In genomic region chr12:57088442-57089258, GRCh38 we compare ENCODE assay signal across 1 cellular context.
TF ChIP-seq lines count a peak whose summit lies in the region.

NAB2 (plus strand) TSS chr12:57089114; CDS start chr12:57089272, 158 bp downstream.

TF ChIP-seq in HepG2, 621 proteins besides CTCF, POLR2A, EP300 and RAD21 (continued from another document and continues in another):
- peak; percentile 98 for TF ChIP-seq ZXDC (CRISPR knock-in tag; IDR thresholded peaks at IDR 0.05)
- no peak for TF ChIP-seq HDAC6 (IDR thresholded peaks at IDR 0.05; ENCODE audit: low read depth, low read length)
- peak; percentile 46; the same call in 1 of the 2 replicates for TF ChIP-seq NCOR1 (IDR thresholded peaks at IDR 0.05; ENCODE audit: borderline replicate concordance, low read length)
- peak; percentile 79 for TF ChIP-seq ZBTB7B (CRISPR knock-in tag; IDR thresholded peaks at IDR 0.05)
- TF ChIP-seq ZNF256 (CRISPR knock-in tag; conservative IDR thresholded peaks at IDR 0.05), result 0 out of 2 replicates have a peak, but pooled peaks have one; percentile 56
- no peak for TF ChIP-seq ZNF10 (CRISPR knock-in tag; IDR thresholded peaks at IDR 0.05; ENCODE audit: borderline replicate concordance, low read depth)
- TF ChIP-seq CEBPG (CRISPR knock-in tag; IDR thresholded peaks at IDR 0.05), result peak; percentile 91
- peak; percentile 90 for TF ChIP-seq FOXA3 (CRISPR knock-in tag; IDR thresholded peaks at IDR 0.05)
- no peak for TF ChIP-seq GTF2F1 (IDR thresholded peaks at IDR 0.05; ENCODE audit: low read length)
- 0 out of 2 replicates have a peak, but pooled peaks have one; percentile 6 for TF ChIP-seq ZNF275 (CRISPR knock-in tag; IDR thresholded peaks at IDR 0.05; ENCODE audit: borderline replicate concordance)
- TF ChIP-seq E2F2 (CRISPR knock-in tag; IDR thresholded peaks at IDR 0.05; ENCODE audit: borderline replicate concordance), result peak; percentile 73; the same call in 1 of the 2 replicates
- no peak for TF ChIP-seq ZBTB46 (CRISPR knock-in tag; IDR thresholded peaks at IDR 0.05; ENCODE audit: borderline replicate concordance)
- no peak for TF ChIP-seq SNRNP70 (IDR thresholded peaks at IDR 0.05; ENCODE audit: low read depth, low read length)
- TF ChIP-seq ZBTB20 (CRISPR knock-in tag; IDR thresholded peaks at IDR 0.05; ENCODE audit: borderline replicate concordance, low read depth), result no peak
- TF ChIP-seq NKX3-1 (CRISPR knock-in tag; IDR thresholded peaks at IDR 0.05), result 0 out of 2 replicates have a peak, but pooled peaks have one; percentile 73
- TF ChIP-seq ZNF33B (CRISPR knock-in tag; IDR thresholded peaks at IDR 0.05), result no peak
- peak; percentile 86; the same call in 1 of the 2 replicates for TF ChIP-seq TFDP1 (CRISPR knock-in tag; IDR thresholded peaks at IDR 0.05; ENCODE audit: borderline replicate concordance)
- TF ChIP-seq ZNF609 (CRISPR knock-in tag; IDR thresholded peaks at IDR 0.05; ENCODE audit: borderline replicate concordance), result peak; percentile 35
- peak; percentile 40; the same call in 1 of the 2 replicates for TF ChIP-seq FOXA1 (IDR thresholded peaks at IDR 0.05)
- peak; percentile 95 for TF ChIP-seq FOXA1 (CRISPR knock-in tag; IDR thresholded peaks at IDR 0.05)
- TF ChIP-seq ASH2L (IDR thresholded peaks at IDR 0.05; ENCODE audit: insufficient read length, low read depth, low read length), result peak; percentile 64
- 0 out of 2 replicates have a peak, but pooled peaks have one; percentile 73 for TF ChIP-seq JUND (CRISPR knock-in tag; IDR thresholded peaks at IDR 0.05)
- no peak for TF ChIP-seq STAG1 (CRISPR knock-in tag; IDR thresholded peaks at IDR 0.05)
- TF ChIP-seq ZNF234 (CRISPR knock-in tag; conservative IDR thresholded peaks at IDR 0.05), result no peak
- no peak for TF ChIP-seq TOPORS (CRISPR knock-in tag; IDR thresholded peaks at IDR 0.05)
- TF ChIP-seq GLI4 (CRISPR knock-in tag; IDR thresholded peaks at IDR 0.05; ENCODE audit: borderline replicate concordance), result no peak
- TF ChIP-seq USF2 (IDR thresholded peaks at IDR 0.05; ENCODE audit: low read depth, low read length), result peak; percentile 73
- peak; percentile 56; the same call in 1 of the 2 replicates for TF ChIP-seq USF2 (CRISPR knock-in tag; IDR thresholded peaks at IDR 0.05; ENCODE audit: borderline replicate concordance)
- 0 out of 2 replicates have a peak, but pooled peaks have one; percentile 57 for TF ChIP-seq ZNF737 (CRISPR knock-in tag; IDR thresholded peaks at IDR 0.05; ENCODE audit: borderline replicate concordance)
- TF ChIP-seq ZFP62 (CRISPR knock-in tag; IDR thresholded peaks at IDR 0.05), result no peak
- peak; percentile 43; the same call in 1 of the 2 replicates for TF ChIP-seq SMAD3 (CRISPR knock-in tag; IDR thresholded peaks at IDR 0.05)
- 0 out of 2 replicates have a peak, but pooled peaks have one; percentile 44 for TF ChIP-seq HNRNPL (IDR thresholded peaks at IDR 0.05; ENCODE audit: low read depth, low read length)
- 0 out of 2 replicates have a peak, but pooled peaks have one; percentile 59 for TF ChIP-seq SOX13 (IDR thresholded peaks at IDR 0.05)
- peak in 1 of 2 experiments; percentile 69; a peak in 2 of 4 replicates for TF ChIP-seq SOX13 (CRISPR knock-in tag; conservative IDR thresholded peaks at IDR 0.05 in 1 of 2, IDR thresholded peaks at IDR 0.05 in 1 of 2)
- 0 out of 2 replicates have a peak, but pooled peaks have one; percentile 3 for TF ChIP-seq ZNF891 (CRISPR knock-in tag; IDR thresholded peaks at IDR 0.05)
- peak; percentile 69; the same call in 1 of the 2 replicates for TF ChIP-seq ETV6 (CRISPR knock-in tag; conservative IDR thresholded peaks at IDR 0.05)
- peak; percentile 91 for TF ChIP-seq HOXD1 (CRISPR knock-in tag; IDR thresholded peaks at IDR 0.05)
- no peak for TF ChIP-seq DNMT3B (CRISPR knock-in tag; conservative IDR thresholded peaks at IDR 0.05)
- peak; percentile 78 for TF ChIP-seq ARID4A (CRISPR knock-in tag; IDR thresholded peaks at IDR 0.05; ENCODE audit: borderline replicate concordance)
- no peak for TF ChIP-seq TEAD2 (CRISPR knock-in tag; IDR thresholded peaks at IDR 0.05)
- no peak for TF ChIP-seq PCBP1 (IDR thresholded peaks at IDR 0.05; ENCODE audit: borderline replicate concordance, low read depth, low read length)
